In genomic region chr6:153231048-153231635, GRCh38 we compare ENCODE assay signal across 7 cellular contexts.
DNase-seq lines count a peak whose midpoint lies in the region; ATAC-seq, FAIRE-seq and TF ChIP-seq lines count a peak whose summit lies in the region.

No MANE protein-coding gene starts in this region.

- peak; percentile 71 to 93 (median 87) for TF ChIP-seq CTCF in body of pancreas (IDR thresholded peaks at IDR 0.05)

- no peaks in the 10 kb centered on the region for H3K27me3 ChIP-seq in H7 (ENCODE audit: control insufficient read depth, insufficient read depth, low read length)
- no peaks in the 10 kb centered on the region for H3K27me3 ChIP-seq in body of pancreas

- H3K4me1 ChIP-seq in body of pancreas = peaks cover 6% of the 10 kb centered on the region

- H3K36me3 ChIP-seq in H7 (replicated peaks; ENCODE audit: control insufficient read depth, insufficient read depth, low read length) (no peaks in the 10 kb centered on the region), body of pancreas (replicated peaks in 1 of 2; ENCODE audit: insufficient read depth in 1 of 2, low read depth in 2 of 2) (no peaks in the 10 kb centered on the region)

- intact Hi-C loops in body of pancreas (cut with DNase I) = no loop called here

- H3K9me3 ChIP-seq in body of pancreas = no peaks in the 10 kb centered on the region

- peak; percentile 67 for ATAC-seq in body of pancreas
- no peak for ATAC-seq in HG02623 (IDR thresholded peaks at IDR 0.05; ENCODE audit: unreplicated experiment)

- H3K4me3 ChIP-seq in H7 (ENCODE audit: insufficient read depth, low read depth, low read length) = no peak overlapping the region
- H3K4me3 ChIP-seq in body of pancreas = no peak overlapping the region

- WGBS in body of pancreas, 2 donors = 1 to 4% methylated on average over 12 of the region's 12 CpGs

- peak; percentile 83 for FAIRE-seq in islet of Langerhans (lab: Jason Lieb, UNC)

- TF ChIP-seq POLR2A in body of pancreas (IDR thresholded peaks at IDR 0.05) = no peak

- DNase-seq in ELF-1 (ENCODE audit: low read depth, low spot score) (peak; percentile 65), H7 (peak; percentile 28), NCI-H510A treated with DMSO at 0.1 percent for 48 hours (lab: John Stamatoyannopoulos, UW) (peak; percentile 55), body of pancreas (peak; percentile 62 to 78 (median 70))
- DNase-seq in stimulated activated CD8-positive, alpha-beta memory T cell treated with anti-CD3 and anti-CD28 coated beads, Interleukin-7, amount 100 ng/mL, for 24 hours (ENCODE audit: low read depth) = peak; percentile 3

- no peak overlapping the region for H3K27ac ChIP-seq in body of pancreas

Comparison
In these comparisons a context has a peak if more than half of its experiments do, and no peak if none do; other contexts are left out.
1. DNase-seq: peak in every context shown above with its lines; median percentile 70 in body of pancreas; 65 in ELF-1; 55 in NCI-H510A treated with DMSO at 0.1 percent for 48 hours; 28 in H7; 3 in stimulated activated CD8-positive, alpha-beta memory T cell treated with anti-CD3 and anti-CD28 coated beads, Interleukin-7, amount 100 ng/mL, for 24 hours.